Comparison of ENCODE assay signal across 1 cellular context in genomic region chr19:38528213-38528755, GRCh38.
TF ChIP-seq lines count a peak whose summit lies in the region.

No MANE protein-coding gene starts in this region.

TF ChIP-seq in IMR-90, 13 proteins besides CTCF, POLR2A, EP300 and RAD21:
- no peak for TF ChIP-seq SMC3 (IDR thresholded peaks at IDR 0.05; ENCODE audit: low read depth, low read length)
